25 cellular contexts compared by ENCODE assay signal in genomic region chr17:37725601-37726146, GRCh38. TPM values are rescaled to one million over a fixed set of nuclear protein-coding genes. Genes with fewer than 3 reads are reported as not detected.
DNase-seq lines count a peak whose midpoint lies in the region; ATAC-seq, FAIRE-seq and TF ChIP-seq lines count a peak whose summit lies in the region.
"Had no signal": no experiment of that assay in that cellular context is flagged by ENCODE, and none has a peak within 500 bp of the region (broad histone marks: within the 10 kb centered on the region; RNA-seq: fewer than 3 reads in every experiment).

No MANE protein-coding gene starts in this region.

- no peaks in the 10 kb centered on the region for H3K36me3 Mint-ChIP-seq in activated CD8-positive, alpha-beta memory T cell treated with anti-CD3 and anti-CD28 coated beads, Interleukin-2, amount 10 ng/mL, durations not matched to agents 7 days and 5 days
- H3K36me3 Mint-ChIP-seq: activated naive CD4-positive, alpha-beta T cell treated with anti-CD3 and anti-CD28 coated beads, Interleukin-2, amount 50 U/mL, for 24 hours; naive B cell had no signal

- TF ChIP-seq POLR2A in Peyer's patch (IDR thresholded peaks at IDR 0.05) = no peak

- in situ Hi-C loops in HAP-1 (cut with MboI; ENCODE audit: low sequenced_read_pairs) = no loop called here

- no peaks in the 10 kb centered on the region for H3K9me3 ChIP-seq in HAP-1
- no peaks in the 10 kb centered on the region for H3K9me3 ChIP-seq in Peyer's patch
- H3K9me3 ChIP-seq in kidney (ENCODE audit: control insufficient read depth in 1 of 2, low read length in 2 of 2) = no peaks in the 10 kb centered on the region
- no peaks in the 10 kb centered on the region for H3K9me3 ChIP-seq in small intestine (ENCODE audit: control insufficient read depth, low read depth)
- no peaks in the 10 kb centered on the region for H3K9me3 ChIP-seq in SJCRH30 (replicated peaks)

- H3K4me1 ChIP-seq in HAP-1 (peaks cover 3% of the 10 kb centered on the region), Peyer's patch (peaks cover 0 to 44% (median 5%) of the 10 kb centered on the region in 4 donors), kidney (ENCODE audit: control insufficient read depth in 1 of 2, insufficient read depth in 1 of 2, low read depth in 1 of 2, low read length in 2 of 2) (peaks cover 18 to 25% of the 10 kb centered on the region in 2 donors), small intestine (ENCODE audit: control insufficient read depth in 2 of 2, insufficient read depth in 1 of 2, low read depth in 1 of 2, low read length in 1 of 2) (peaks cover 12 to 22% of the 10 kb centered on the region in 2 donors), SJCRH30 (no peaks in the 10 kb centered on the region)

- peak; percentile 49 to 69 for DNase-seq in HAP-1 (ENCODE audit: low spot score in 2 of 2)
- DNase-seq in Peyer's patch = peak in 2 of 3 donors; percentile 83 to 85
- DNase-seq in kidney = no peak
- DNase-seq in small intestine = peak; percentile 77
- DNase-seq in SJCRH30 = no peak
- no peak for DNase-seq in activated CD8-positive, alpha-beta memory T cell treated with anti-CD3 and anti-CD28 coated beads, Interleukin-2, amount 10 ng/mL, durations not matched to agents 7 days and 5 days
- DNase-seq: activated CD4-positive, alpha-beta T cell treated with anti-CD3 and anti-CD28 coated beads, Interleukin-2, amount 50 U/mL, for 1 hour; anterior cingulate cortex; C1 segment of cervical spinal cord; naive B cell; NCI-H1694; NCI-H2171 treated with DMSO at 0.1 percent for 48 hours; NCI-H526; nucleus accumbens; stimulated activated CD4-positive, alpha-beta T cell treated with anti-CD3 and anti-CD28 coated beads, Interleukin-2, amount 100 ng/mL, for 24 hours; T-helper 17 cell had no signal

- CTCF ChIA-PET in activated CD8-positive, alpha-beta memory T cell treated with anti-CD3 and anti-CD28 coated beads, Interleukin-2, amount 10 ng/mL, durations not matched to agents 7 days and 5 days (lab: Charles Lee) = no interaction called here

- H3K27ac Mint-ChIP-seq in activated CD8-positive, alpha-beta memory T cell treated with anti-CD3 and anti-CD28 coated beads, Interleukin-2, amount 10 ng/mL, durations not matched to agents 7 days and 5 days = no peak overlapping the region
- H3K27ac Mint-ChIP-seq: activated naive CD4-positive, alpha-beta T cell treated with anti-CD3 and anti-CD28 coated beads, Interleukin-2, amount 50 U/mL, for 24 hours; activated T-helper 17 cell treated with anti-CD3 and anti-CD28 coated beads, Interleukin-2, amount 50 U/mL, for 72 hours; naive B cell; T-helper 17 cell had no signal

- H3K9me3 Mint-ChIP-seq in activated CD8-positive, alpha-beta memory T cell treated with anti-CD3 and anti-CD28 coated beads, Interleukin-2, amount 10 ng/mL, durations not matched to agents 7 days and 5 days (ENCODE audit: low read depth) = no peaks in the 10 kb centered on the region
- H3K9me3 Mint-ChIP-seq: activated naive CD4-positive, alpha-beta T cell treated with anti-CD3 and anti-CD28 coated beads, Interleukin-2, amount 50 U/mL, for 24 hours; activated T-helper 17 cell treated with anti-CD3 and anti-CD28 coated beads, Interleukin-2, amount 50 U/mL, for 72 hours; naive B cell had no signal

- intact Hi-C loops in kidney (cut with DNase I) = no loop called here

- H3K36me3 ChIP-seq in HAP-1 (replicated peaks) (no peaks in the 10 kb centered on the region), Peyer's patch (no peaks in the 10 kb centered on the region), kidney (ENCODE audit: control insufficient read depth in 1 of 2, insufficient read depth in 2 of 2, low read length in 2 of 2) (peaks cover 18 to 66% of the 10 kb centered on the region in 2 donors), small intestine (ENCODE audit: control insufficient read depth in 2 of 2, insufficient read depth in 2 of 2, low read length in 2 of 2) (no peaks in the 10 kb centered on the region), SJCRH30 (no peaks in the 10 kb centered on the region)

- no peak for FAIRE-seq in kidney (lab: Jason Lieb, UNC)
- FAIRE-seq in small intestine (lab: Jason Lieb, UNC) = no peak
- FAIRE-seq: HTR-8/SVneo had no signal

- peaks cover 15% of the 10 kb centered on the region for H3K27me3 Mint-ChIP-seq in activated CD8-positive, alpha-beta memory T cell treated with anti-CD3 and anti-CD28 coated beads, Interleukin-2, amount 10 ng/mL, durations not matched to agents 7 days and 5 days
- H3K27me3 Mint-ChIP-seq: activated naive CD4-positive, alpha-beta T cell treated with anti-CD3 and anti-CD28 coated beads, Interleukin-2, amount 50 U/mL, for 24 hours had no signal

- TF ChIP-seq CTCF in Peyer's patch (IDR thresholded peaks at IDR 0.05) = no peak
- TF ChIP-seq CTCF in kidney (IDR thresholded peaks at IDR 0.05; ENCODE audit: borderline replicate concordance, extremely low read depth, insufficient read depth) = no peak

- H3K4me3 ChIP-seq in HAP-1 = no peak overlapping the region
- no peak overlapping the region for H3K4me3 ChIP-seq in Peyer's patch
- H3K4me3 ChIP-seq in kidney (ENCODE audit: low read length in 2 of 2) = no peak overlapping the region
- no peak overlapping the region for H3K4me3 ChIP-seq in small intestine (ENCODE audit: low read depth in 1 of 2, low read length in 2 of 2)
- H3K4me3 ChIP-seq in SJCRH30 = no peak overlapping the region
- H3K4me3 ChIP-seq: skin epidermis had no signal

- H3K4me1 Mint-ChIP-seq in activated CD8-positive, alpha-beta memory T cell treated with anti-CD3 and anti-CD28 coated beads, Interleukin-2, amount 10 ng/mL, durations not matched to agents 7 days and 5 days = no peaks in the 10 kb centered on the region
- H3K4me1 Mint-ChIP-seq: activated naive CD4-positive, alpha-beta T cell treated with anti-CD3 and anti-CD28 coated beads, Interleukin-2, amount 50 U/mL, for 24 hours; activated T-helper 17 cell treated with anti-CD3 and anti-CD28 coated beads, Interleukin-2, amount 50 U/mL, for 72 hours; naive B cell; T-helper 17 cell had no signal

- no peak for ATAC-seq in HG03354 (IDR thresholded peaks at IDR 0.05; ENCODE audit: poor library complexity, severe bottlenecking, unreplicated experiment)
- ATAC-seq in activated CD8-positive, alpha-beta memory T cell treated with anti-CD3 and anti-CD28 coated beads, Interleukin-2, amount 10 ng/mL, durations not matched to agents 7 days and 5 days = no peak
- ATAC-seq: activated T-helper 17 cell treated with anti-CD3 and anti-CD28 coated beads, Interleukin-2, amount 50 U/mL, for 72 hours; T-helper 17 cell had no signal

- 10 to 46% (median 34%) methylated on average over 4 of the region's 4 CpGs for WGBS in small intestine, 3 donors

- H3K27ac ChIP-seq in Peyer's patch = peak overlapping the region in 3 of 4 donors; percentile 44 to 81 (median 53)
- H3K27ac ChIP-seq in kidney (ENCODE audit: low read depth in 2 of 2, low read length in 2 of 2) = peak overlapping the region; percentile 1 to 38
- peak overlapping the region; percentile 50 to 63 for H3K27ac ChIP-seq in small intestine (ENCODE audit: low read depth in 1 of 2, low read length in 1 of 2)
- H3K27ac ChIP-seq in SJCRH30 = no peak overlapping the region
- H3K27ac ChIP-seq: KMS-11, skin epidermis had no signal

- no peak overlapping the region for H3K9ac ChIP-seq in kidney (ENCODE audit: low read length in 2 of 2)
- H3K9ac ChIP-seq: KMS-11 had no signal

- H3K27me3 ChIP-seq in HAP-1 (ENCODE audit: low read depth) = no peaks in the 10 kb centered on the region
- H3K27me3 ChIP-seq in Peyer's patch = no peaks in the 10 kb centered on the region
- H3K27me3 ChIP-seq in small intestine (ENCODE audit: control insufficient read depth in 2 of 2, insufficient read depth in 2 of 2, low read length in 2 of 2) = peaks cover 0 to 5% of the 10 kb centered on the region in 2 donors
- H3K27me3 ChIP-seq in SJCRH30 = no peaks in the 10 kb centered on the region

- no peak overlapping the region for H3K4me3 Mint-ChIP-seq in activated CD8-positive, alpha-beta memory T cell treated with anti-CD3 and anti-CD28 coated beads, Interleukin-2, amount 10 ng/mL, durations not matched to agents 7 days and 5 days
- H3K4me3 Mint-ChIP-seq: activated naive CD4-positive, alpha-beta T cell treated with anti-CD3 and anti-CD28 coated beads, Interleukin-2, amount 50 U/mL, for 24 hours; activated T-helper 17 cell treated with anti-CD3 and anti-CD28 coated beads, Interleukin-2, amount 50 U/mL, for 72 hours; naive B cell; T-helper 17 cell had no signal

RNA-seq across cellular contexts. Expression of gene HNF1B, which starts 19.2 kb away (rescaled TPM):
- total RNA-seq in Peyer's patch (10 to 100 TPM; 16.5 to 39.9 (median 32.2) TPM), kidney (185 TPM)
- polyA plus RNA-seq in kidney (ENCODE audit: insufficient read depth, low read depth, low replicate concordance) (84.1 TPM), small intestine (10 to 100 TPM in 2 of 3 donors, 1 to 10 TPM in 1; 10.0 to 18.1 (median 11.9) TPM)
- not detected in 2 replicates for total RNA-seq in SJCRH30 (2014; rRNA removed; shearing (Covaris generic))
- total RNA-seq in activated CD8-positive, alpha-beta memory T cell treated with anti-CD3 and anti-CD28 coated beads, Interleukin-2, amount 10 ng/mL, durations not matched to agents 7 days and 5 days = 1 to 10 TPM in 1 of 2 experiments, not detected in 1; 1.9 TPM
- total RNA-seq: cardiac septum, fibroblast of lung, T-helper 17 cell had no signal
- polyA plus RNA-seq: AG04450, fibroblast of lung had no signal

Comparison
In these comparisons a context has a peak if more than half of its experiments do, and no peak if none do; other contexts are left out.
1. DNase-seq: peak in HAP-1 (2 of 2), Peyer's patch (2 of 3) and small intestine (single experiment); none in kidney (single experiment), SJCRH30 (0 of 2) and activated CD8-positive, alpha-beta memory T cell treated with anti-CD3 and anti-CD28 coated beads, Interleukin-2, amount 10 ng/mL, durations not matched to agents 7 days and 5 days (single experiment).
2. RNA of gene HNF1B, which starts 19.2 kb away (total RNA-seq): 185 TPM in kidney (single experiment) and 16.5 to 39.9 TPM in Peyer's patch; 1.9 TPM in activated CD8-positive, alpha-beta memory T cell treated with anti-CD3 and anti-CD28 coated beads, Interleukin-2, amount 10 ng/mL, durations not matched to agents 7 days and 5 days and not detected in SJCRH30; every median in the first group is over 4 times any median in the second.